17 cellular contexts compared by ENCODE assay signal in the genomic region with DNA sequence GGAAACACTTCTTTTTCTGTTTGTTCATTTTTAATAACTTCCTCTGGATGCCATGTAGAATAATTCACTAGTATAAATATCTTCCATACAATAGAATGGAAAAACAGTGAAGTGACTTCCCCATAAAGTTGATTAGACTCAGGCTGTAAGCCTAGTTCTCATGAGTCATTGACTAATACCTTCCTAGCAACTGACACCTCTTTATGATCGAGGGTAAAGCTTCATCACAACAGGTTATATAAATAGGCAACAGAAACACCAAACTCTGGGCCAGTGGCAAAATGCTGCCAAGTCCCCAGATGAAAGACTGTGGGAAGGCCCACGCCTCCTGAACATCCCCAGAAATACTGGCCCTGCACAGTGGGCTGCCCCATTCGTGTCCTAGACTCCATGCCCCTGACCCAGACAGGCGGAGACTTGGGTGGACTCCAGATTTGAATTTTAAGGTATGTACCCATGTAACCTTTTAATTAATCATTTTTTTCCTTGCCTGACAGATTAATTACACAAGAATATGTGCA.
"Had no signal": no experiment of that assay in that cellular context is flagged by ENCODE, and none has a peak within 500 bp of the region (broad histone marks: within the 10 kb centered on the region; RNA-seq: fewer than 3 reads in every experiment).

No MANE protein-coding gene starts in this region.

- H3K27me3 ChIP-seq: body of pancreas, cardiac muscle cell, neutrophil, spleen, upper lobe of left lung had no signal

- H3K4me3 ChIP-seq: body of pancreas, cardiac muscle cell, SK-N-MC, spleen, thoracic aorta, upper lobe of left lung had no signal

- H3K9me3 ChIP-seq: body of pancreas, neutrophil, spleen, thoracic aorta, upper lobe of left lung had no signal

- H3K27ac ChIP-seq: body of pancreas, cardiac muscle cell, neutrophil, parathyroid adenoma, SK-N-MC, spleen, thoracic aorta, upper lobe of left lung had no signal

- ATAC-seq: activated naive CD8-positive, alpha-beta T cell treated with anti-CD3 and anti-CD28 coated beads, Interleukin-2, amount 50 U/mL, for 24 hours; body of pancreas had no signal

- DNase-seq: activated CD4-positive, alpha-beta T cell treated with anti-CD3 and anti-CD28 coated beads, Interleukin-2, amount 50 U/mL, for 48 hours; activated naive CD4-positive, alpha-beta T cell treated with anti-CD3 and anti-CD28 coated beads for 36 hours; activated naive CD8-positive, alpha-beta T cell treated with anti-CD3 and anti-CD28 coated beads, Interleukin-2, amount 50 U/mL, for 24 hours; activated T-cell treated with anti-CD3 and anti-CD28 coated beads, Interleukin-2, amount 50 U/mL, for 48 hours; body of pancreas; effector CD8-positive, alpha-beta T cell; hippocampal formation; mesenchymal stem cell; spleen; stimulated activated CD4-positive, alpha-beta T cell treated with anti-CD3 and anti-CD28 coated beads, Interleukin-4, amount 100 ng/mL, for 1 hour; stimulated activated naive CD4-positive, alpha-beta T cell treated with Interleukin-2 at 50 U/mL for 16 hours; upper lobe of left lung had no signal

- H3K9ac ChIP-seq: parathyroid adenoma had no signal

- H3K36me3 ChIP-seq: cardiac muscle cell, neutrophil, spleen, thoracic aorta, upper lobe of left lung had no signal

- H3K4me1 ChIP-seq: body of pancreas, parathyroid adenoma had no signal
